Comparison of ENCODE assay signal across 19 cellular contexts in the genomic region with DNA sequence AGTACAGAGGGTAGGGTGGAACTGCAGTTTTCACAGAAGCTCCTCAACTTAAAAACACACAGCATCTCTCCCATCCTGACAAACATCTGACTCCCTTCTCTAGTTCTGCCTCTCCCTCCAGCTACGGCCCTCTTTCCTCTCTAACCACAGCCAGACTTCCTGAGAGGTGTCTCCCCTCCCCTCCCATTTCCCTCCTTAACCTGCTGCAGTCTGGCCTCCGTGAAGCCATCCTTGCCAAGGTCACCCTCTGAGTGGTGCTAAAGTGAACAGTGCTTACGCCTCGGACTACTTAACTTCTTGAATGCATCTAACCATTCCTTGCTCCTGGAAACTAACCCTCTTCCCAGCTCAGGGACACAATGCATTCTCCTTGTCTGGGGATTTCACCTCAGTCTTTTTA.
"Had no signal": no experiment of that assay in that cellular context is flagged by ENCODE, and none has a peak within 500 bp of the region (broad histone marks: within the 10 kb centered on the region; RNA-seq: fewer than 3 reads in every experiment).

No MANE protein-coding gene starts in this region.

- H3K27ac ChIP-seq: prostate gland, thoracic aorta had no signal

- H3K4me3 ChIP-seq: dorsolateral prefrontal cortex, prostate gland, stomach, thoracic aorta had no signal

- H3K27me3 Mint-ChIP-seq: activated CD4-positive, alpha-beta memory T cell treated with anti-CD3 and anti-CD28 coated beads for 36 hours had no signal

- H3K9me3 Mint-ChIP-seq: activated CD4-positive, alpha-beta memory T cell treated with anti-CD3 and anti-CD28 coated beads for 36 hours; naive thymus-derived CD4-positive, alpha-beta T cell; stimulated activated effector memory CD8-positive, alpha-beta T cell treated with anti-CD3 and anti-CD28 coated beads, Interleukin-12 subunit alpha, Interleukin-12 subunit beta, amount 100 ng/mL, for 72 hours; T-helper 1 cell treated with Interleukin-12 subunit alpha and Interleukin-12 subunit beta and Interleukin-4 antibody, amounts not matched to agents 30 μg/mL and 1 μg/mL, for 36 hours; WTC11 had no signal

- H3K36me3 ChIP-seq: prostate gland, stomach, thoracic aorta had no signal

- H3K4me1 ChIP-seq: prostate gland, stomach had no signal

- H3K36me3 Mint-ChIP-seq: activated CD4-positive, alpha-beta memory T cell treated with anti-CD3 and anti-CD28 coated beads for 36 hours; activated naive CD8-positive, alpha-beta T cell; naive thymus-derived CD4-positive, alpha-beta T cell; stimulated activated effector memory CD8-positive, alpha-beta T cell treated with anti-CD3 and anti-CD28 coated beads, Interleukin-12 subunit alpha, Interleukin-12 subunit beta, amount 100 ng/mL, for 72 hours; WTC11 had no signal

- ATAC-seq: activated CD4-positive, alpha-beta T cell treated with anti-CD3 and anti-CD28 coated beads for 36 hours; naive thymus-derived CD4-positive, alpha-beta T cell; sciatic nerve; stimulated activated effector memory CD8-positive, alpha-beta T cell treated with anti-CD3 and anti-CD28 coated beads, Interleukin-12 subunit alpha, Interleukin-12 subunit beta, amount 100 ng/mL, for 72 hours; WTC11 had no signal

- DNase-seq: activated CD4-positive, alpha-beta memory T cell treated with anti-CD3 and anti-CD28 coated beads for 36 hours; activated CD4-positive, alpha-beta T cell treated with anti-CD3 and anti-CD28 coated beads for 36 hours; activated T-cell treated with anti-CD3 and anti-CD28 coated beads for 4 hours; caudate nucleus; dorsolateral prefrontal cortex; endodermal cell; erythroblast; foreskin melanocyte; mesenchymal stem cell; naive thymus-derived CD4-positive, alpha-beta T cell; stimulated activated CD4-positive, alpha-beta T cell treated with anti-CD3 and anti-CD28 coated beads, Interleukin-4, amount 100 ng/mL, for 24 hours; stomach had no signal

- H3K4me3 Mint-ChIP-seq: activated CD4-positive, alpha-beta memory T cell treated with anti-CD3 and anti-CD28 coated beads for 36 hours; activated CD4-positive, alpha-beta T cell treated with anti-CD3 and anti-CD28 coated beads for 36 hours; activated naive CD8-positive, alpha-beta T cell; endodermal cell; stimulated activated effector memory CD8-positive, alpha-beta T cell treated with anti-CD3 and anti-CD28 coated beads, Interleukin-12 subunit alpha, Interleukin-12 subunit beta, amount 100 ng/mL, for 72 hours; T-helper 1 cell treated with Interleukin-12 subunit alpha and Interleukin-12 subunit beta and Interleukin-4 antibody, amounts not matched to agents 30 μg/mL and 1 μg/mL, for 36 hours; WTC11 had no signal

- H3K9me3 ChIP-seq: prostate gland, stomach, thoracic aorta had no signal

- H3K27ac Mint-ChIP-seq: activated CD4-positive, alpha-beta memory T cell treated with anti-CD3 and anti-CD28 coated beads for 36 hours; activated CD4-positive, alpha-beta T cell treated with anti-CD3 and anti-CD28 coated beads for 36 hours; activated naive CD8-positive, alpha-beta T cell; endodermal cell; naive thymus-derived CD4-positive, alpha-beta T cell; stimulated activated effector memory CD8-positive, alpha-beta T cell treated with anti-CD3 and anti-CD28 coated beads, Interleukin-12 subunit alpha, Interleukin-12 subunit beta, amount 100 ng/mL, for 72 hours; T-helper 1 cell treated with Interleukin-12 subunit alpha and Interleukin-12 subunit beta and Interleukin-4 antibody, amounts not matched to agents 30 μg/mL and 1 μg/mL, for 36 hours had no signal
